Comparison of ENCODE assay signal across 14 cellular contexts in genomic region chr17:81160306-81160705, GRCh38. TPM values are rescaled to one million over a fixed set of nuclear protein-coding genes. Genes with fewer than 3 reads are reported as not detected.
A peak's percentile ranks its signal among the peaks of the same experiment; 100 is the strongest.
DNase-seq lines count a peak whose midpoint lies in the region; ATAC-seq and TF ChIP-seq lines count a peak whose summit lies in the region.
"Had no signal": no experiment of that assay in that cellular context is flagged by ENCODE, and none has a peak within 500 bp of the region (broad histone marks: within the 10 kb centered on the region; RNA-seq: fewer than 3 reads in every experiment).

No MANE protein-coding gene starts in this region.

- H3K4me3 Mint-ChIP-seq in natural killer cell treated with Interleukin-12 subunit alpha and Interleukin-12 subunit beta and Interleukin-15 and Interleukin-18, amount 100 ng/mL, for 72 hours, result peak overlapping the region; percentile 48

- H3K27ac ChIP-seq in Peyer's patch, result peak overlapping the region in 2 of 4 donors; percentile 3 to 58

- DNase-seq in AML-193 (lab: John Stamatoyannopoulos, UW), result peak; percentile 21 to 65
- peak in 1 of 3 donors; percentile 56 for DNase-seq in Peyer's patch
- DNase-seq in Right ventricle myocardium inferior (ENCODE audit: missing footprints), result peak; percentile 91
- DNase-seq in natural killer cell treated with Interleukin-12 subunit alpha and Interleukin-12 subunit beta and Interleukin-15 and Interleukin-18, amount 100 ng/mL, for 72 hours (ENCODE audit: low spot score), result no peak
- DNase-seq in stimulated activated naive CD4-positive, alpha-beta T cell treated with Interleukin-2 at 50 U/mL for 16 hours (lab: John Stamatoyannopoulos, UW), result no peak
- no peak for DNase-seq in NCI-H510A (lab: John Stamatoyannopoulos, UW)
- DNase-seq: activated T-cell treated with anti-CD3 and anti-CD28 coated beads for 4 hours, NCI-H187 had no signal

- no peaks in the 10 kb centered on the region for H3K36me3 Mint-ChIP-seq in natural killer cell treated with Interleukin-12 subunit alpha and Interleukin-12 subunit beta and Interleukin-15 and Interleukin-18, amount 100 ng/mL, for 72 hours

- intact Hi-C loops in Right ventricle myocardium inferior (cut with DNase I), result no loop called here

- H3K9me3 ChIP-seq in Peyer's patch, result no peaks in the 10 kb centered on the region
- H3K9me3 ChIP-seq: BE2C had no signal

- H3K27me3 Mint-ChIP-seq in natural killer cell treated with Interleukin-12 subunit alpha and Interleukin-12 subunit beta and Interleukin-15 and Interleukin-18, amount 100 ng/mL, for 72 hours, result no peaks in the 10 kb centered on the region

- TF ChIP-seq POLR2A in Peyer's patch (IDR thresholded peaks at IDR 0.05), result no peak
- TF ChIP-seq POLR2A in GM18505 (IDR thresholded peaks at IDR 0.05; ENCODE audit: borderline replicate concordance, extremely low read depth, insufficient read depth, insufficient read length), result no peak

- ATAC-seq in Right ventricle myocardium inferior, result no peak
- peak; percentile 64 to 77 for ATAC-seq in natural killer cell treated with Interleukin-12 subunit alpha and Interleukin-12 subunit beta and Interleukin-15 and Interleukin-18, amount 100 ng/mL, for 72 hours
- ATAC-seq in GM18868 (IDR thresholded peaks at IDR 0.05; ENCODE audit: unreplicated experiment), result no peak
- ATAC-seq in GM18505 (IDR thresholded peaks at IDR 0.05; ENCODE audit: unreplicated experiment), result no peak

- no peak for TF ChIP-seq CTCF in Peyer's patch (IDR thresholded peaks at IDR 0.05)

- peak overlapping the region; percentile 20 to 46 (median 30) for H3K4me3 ChIP-seq in Peyer's patch

- peak overlapping the region in 1 of 2 donors; percentile 59 for H3K27ac Mint-ChIP-seq in natural killer cell treated with Interleukin-12 subunit alpha and Interleukin-12 subunit beta and Interleukin-15 and Interleukin-18, amount 100 ng/mL, for 72 hours

- peaks cover 0 to 7% of the 10 kb centered on the region in 2 donors for H3K4me1 Mint-ChIP-seq in natural killer cell treated with Interleukin-12 subunit alpha and Interleukin-12 subunit beta and Interleukin-15 and Interleukin-18, amount 100 ng/mL, for 72 hours (ENCODE audit: low read depth in 2 of 2)
- H3K4me1 Mint-ChIP-seq: central memory CD8-positive, alpha-beta T cell had no signal

- H3K9me3 Mint-ChIP-seq in natural killer cell treated with Interleukin-12 subunit alpha and Interleukin-12 subunit beta and Interleukin-15 and Interleukin-18, amount 100 ng/mL, for 72 hours, result no peaks in the 10 kb centered on the region
- H3K9me3 Mint-ChIP-seq: central memory CD8-positive, alpha-beta T cell had no signal

- no peaks in the 10 kb centered on the region for H3K27me3 ChIP-seq in Peyer's patch
- H3K27me3 ChIP-seq: BE2C had no signal

- H3K4me1 ChIP-seq in Peyer's patch, result peaks cover 0 to 4% (median 0%) of the 10 kb centered on the region in 4 donors

- H3K36me3 ChIP-seq in Peyer's patch, result no peaks in the 10 kb centered on the region
- H3K36me3 ChIP-seq: BE2C had no signal

RNA-seq across cellular contexts. Expression of gene PVALEF, which starts 5.0 kb away (rescaled TPM):
- total RNA-seq in Peyer's patch, result not detected
- not detected for total RNA-seq in Right ventricle myocardium inferior
- total RNA-seq in natural killer cell treated with Interleukin-12 subunit alpha and Interleukin-12 subunit beta and Interleukin-15 and Interleukin-18, amount 100 ng/mL, for 72 hours, result not detected
- total RNA-seq: pulmonary artery endothelial cell, urinary bladder had no signal

RNA-seq across cellular contexts. Expression of gene AATK, which starts 5.7 kb away (rescaled TPM):
- total RNA-seq in Peyer's patch, result 100 to 1,000 TPM in 3 of 4 donors, 10 to 100 TPM in 1; 23.9 to 190 (median 123) TPM
- total RNA-seq in Right ventricle myocardium inferior, result 10.1 TPM
- 1 to 10 TPM; 1.8 to 7.6 TPM for total RNA-seq in natural killer cell treated with Interleukin-12 subunit alpha and Interleukin-12 subunit beta and Interleukin-15 and Interleukin-18, amount 100 ng/mL, for 72 hours

Comparison
In these comparisons a context has a peak if more than half of its experiments do, and no peak if none do; other contexts are left out.
1. DNase-seq: peak in AML-193 (2 of 2) and Right ventricle myocardium inferior (single experiment); none in natural killer cell treated with Interleukin-12 subunit alpha and Interleukin-12 subunit beta and Interleukin-15 and Interleukin-18, amount 100 ng/mL, for 72 hours (single experiment), stimulated activated naive CD4-positive, alpha-beta T cell treated with Interleukin-2 at 50 U/mL for 16 hours (single experiment) and NCI-H510A (single experiment).
2. ATAC-seq: peak in natural killer cell treated with Interleukin-12 subunit alpha and Interleukin-12 subunit beta and Interleukin-15 and Interleukin-18, amount 100 ng/mL, for 72 hours (2 of 2); none in Right ventricle myocardium inferior (single experiment), GM18868 (single experiment) and GM18505 (single experiment).